In genomic region chr15:55498109-55498938, GRCh38 we compare ENCODE assay signal across 8 cellular contexts. TPM values are rescaled to one million over a fixed set of nuclear protein-coding genes. Genes with fewer than 3 reads are reported as not detected.
DNase-seq lines count a peak whose midpoint lies in the region; ATAC-seq and TF ChIP-seq lines count a peak whose summit lies in the region.
"Not testable (repeated sequence)": the region's sequence is repeated elsewhere in the genome, so short reads cannot be mapped to it uniquely, and the experiment has no call there.

No MANE protein-coding gene starts in this region.

- TF ChIP-seq CTCF in chondrocyte (IDR thresholded peaks at IDR 0.05): not testable (repeated sequence)

- not testable (repeated sequence) for H3K27me3 Mint-ChIP-seq in chondrocyte (ENCODE audit: low read depth)

- H3K4me1 Mint-ChIP-seq in chondrocyte (ENCODE audit: low read depth): not testable (repeated sequence)

- H3K9me3 Mint-ChIP-seq in chondrocyte (ENCODE audit: low read depth): not testable (repeated sequence)

- peak overlapping the region; percentile 68 for H3K27ac Mint-ChIP-seq in chondrocyte (ENCODE audit: unreplicated experiment)

- DNase-seq in AG20443 (ENCODE audit: low spot score) (peak; percentile 97), NCI-H446 treated with DMSO at 0.1 percent for 48 hours (lab: John Stamatoyannopoulos, UW) (peak; percentile 45), chondrocyte (ENCODE audit: low spot score) (peak; percentile 92), kidney glomerular epithelial cell (lab: John Stamatoyannopoulos, UW) (peak; percentile 80)
- DNase-seq in activated CD4-positive, alpha-beta T cell treated with anti-CD3 and anti-CD28 coated beads for 24 hours (ENCODE audit: low read depth in 2 of 2): peak; percentile 52 to 70
- peak; percentile 37 to 54 for DNase-seq in stimulated activated CD4-positive, alpha-beta T cell treated with anti-CD3 and anti-CD28 coated beads, Interleukin-15, amount 100 ng/mL, for 1 hour (ENCODE audit: low read depth in 1 of 2, low spot score in 1 of 2)

- ATAC-seq in GM19043 (IDR thresholded peaks at IDR 0.05; ENCODE audit: low read depth, unreplicated experiment): peak; percentile 99
- ATAC-seq in HG03196 (IDR thresholded peaks at IDR 0.05; ENCODE audit: unreplicated experiment): peak; percentile 98

- H3K36me3 Mint-ChIP-seq in chondrocyte (ENCODE audit: low read depth): not testable (repeated sequence)

- peak overlapping the region; percentile 93 for H3K4me3 Mint-ChIP-seq in chondrocyte (ENCODE audit: unreplicated experiment)

RNA-seq across cellular contexts. Expression of gene DNAAF4, which starts 9.7 kb away (rescaled TPM):
- 0.82 to 4.4 TPM (median 1.8 TPM) in 3 replicates for total RNA-seq in chondrocyte

Comparison
In these comparisons a context has a peak if more than half of its experiments do, and no peak if none do; other contexts are left out.
1. Peak in every context shown above with its lines: DNase-seq and ATAC-seq.
2. DNase-seq: peak in every context shown above with its lines; median percentile 97 in AG20443; 92 in chondrocyte; 80 in kidney glomerular epithelial cell; 61 in activated CD4-positive, alpha-beta T cell treated with anti-CD3 and anti-CD28 coated beads for 24 hours; 46 in stimulated activated CD4-positive, alpha-beta T cell treated with anti-CD3 and anti-CD28 coated beads, Interleukin-15, amount 100 ng/mL, for 1 hour; 45 in NCI-H446 treated with DMSO at 0.1 percent for 48 hours.